In the genomic region with DNA sequence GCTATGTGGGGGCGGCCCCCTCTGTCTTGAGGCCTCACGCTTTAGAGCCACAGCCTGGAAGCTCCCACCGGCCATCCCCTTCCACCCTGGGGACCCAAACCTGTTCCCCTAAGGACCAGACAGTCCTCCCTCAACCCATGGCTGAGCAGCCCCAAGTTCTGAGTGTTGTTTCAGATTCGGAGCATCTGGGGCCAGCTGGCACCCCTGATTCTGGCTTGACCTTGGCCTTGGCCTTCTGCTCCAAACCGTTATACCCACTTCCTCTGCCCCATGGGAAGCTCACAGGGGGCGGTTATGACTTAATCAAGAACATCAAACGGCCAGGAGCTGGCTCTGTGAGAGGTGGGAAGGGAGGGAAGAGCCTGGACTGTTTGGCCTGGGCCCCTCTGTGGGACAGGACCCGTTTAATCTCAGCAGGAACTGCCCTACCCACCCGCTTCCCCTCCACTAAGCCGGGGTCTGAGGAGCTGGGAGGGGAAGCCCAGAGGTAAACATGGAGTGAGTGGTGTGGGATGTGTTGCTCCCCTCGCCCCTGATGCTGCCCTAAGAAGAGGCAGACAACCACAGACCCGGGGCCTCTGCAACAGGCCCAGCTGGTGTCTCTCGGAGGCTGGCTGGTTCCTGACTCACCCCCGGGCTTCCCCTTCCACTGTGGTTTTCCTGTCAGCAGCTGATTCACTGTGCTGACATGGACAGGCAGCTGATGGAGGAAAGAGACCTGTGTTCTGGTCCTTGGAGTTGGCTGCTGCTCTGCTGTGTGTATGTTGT, we compare ENCODE assay signal across 8 cellular contexts.
DNase-seq lines count a peak whose midpoint lies in the region; ATAC-seq and TF ChIP-seq lines count a peak whose summit lies in the region.

No MANE protein-coding gene starts in this region.

- TF ChIP-seq POLR2A in GM19193 (IDR thresholded peaks at IDR 0.05; ENCODE audit: extremely low read depth, insufficient read depth, insufficient read length) = peak; percentile 51

- DNase-seq in ACHN (peak; percentile 83), T-helper 2 cell (peak; percentile 57 to 93 (median 87)), anterior cingulate cortex (lab: John Stamatoyannopoulos, UW) (peak in 34 of 58 donors; percentile 11 to 75 (median 33)), islet precursor cell (peak; percentile 96), DMS79 treated with DMSO at 0.1 percent for 48 hours (lab: John Stamatoyannopoulos, UW) (no peak)
- DNase-seq in stimulated activated CD4-positive, alpha-beta T cell treated with anti-CD3 and anti-CD28 coated beads, Interleukin-4, amount 100 ng/mL, for 1 hour = peak; percentile 87

- peak; percentile 51 for ATAC-seq in HG03378 (IDR thresholded peaks at IDR 0.05; ENCODE audit: unreplicated experiment)

- in situ Hi-C loops in ACHN (cut with HindIII; ENCODE audit: low pct_ligation_motif_present, low pct_unique_long_range_greater_than_20kb, low sequenced_read_pairs) = no loop called here
